ENCODE assay signal across 25 cellular contexts in genomic region chr7:98760201-98760651, GRCh38.
DNase-seq lines count a peak whose midpoint lies in the region; ATAC-seq and TF ChIP-seq lines count a peak whose summit lies in the region.
"Had no signal": no experiment of that assay in that cellular context is flagged by ENCODE, and none has a peak within 500 bp of the region (broad histone marks: within the 10 kb centered on the region; RNA-seq: fewer than 3 reads in every experiment).

No MANE protein-coding gene starts in this region.

- H3K27ac Mint-ChIP-seq in CD8-positive, alpha-beta T cell: no peak overlapping the region
- H3K27ac Mint-ChIP-seq: activated CD4-positive, alpha-beta memory T cell treated with anti-CD3 and anti-CD28 coated beads for 36 hours; activated naive CD4-positive, alpha-beta T cell treated with anti-CD3 and anti-CD28 coated beads for 36 hours; WTC11 had no signal

- peak overlapping the region; percentile 8 for H3K4me3 ChIP-seq in AG09309 (ENCODE audit: control insufficient read depth, low read depth, low read length)
- H3K4me3 ChIP-seq in coronary artery: peak overlapping the region; percentile 53
- H3K4me3 ChIP-seq in osteoblast (ENCODE audit: insufficient read depth, low read length): peak overlapping the region; percentile 53
- no peak overlapping the region for H3K4me3 ChIP-seq in CD8-positive, alpha-beta T cell (ENCODE audit: low read depth, low read length)
- H3K4me3 ChIP-seq: PC-9, SK-N-MC, smooth muscle cell, stomach, upper lobe of right lung had no signal

- peaks cover 11% of the 10 kb centered on the region for H3K4me1 ChIP-seq in osteoblast (ENCODE audit: insufficient read depth, low read length)
- H3K4me1 ChIP-seq in CD8-positive, alpha-beta T cell (ENCODE audit: insufficient read depth, low read length): no peaks in the 10 kb centered on the region
- H3K4me1 ChIP-seq: foreskin keratinocyte, stomach, upper lobe of right lung had no signal

- H3K4me2 ChIP-seq in osteoblast (ENCODE audit: insufficient read depth, low read length): peak overlapping the region; percentile 71
- H3K4me2 ChIP-seq: PC-9, smooth muscle cell had no signal

- no peak for ATAC-seq in CD8-positive, alpha-beta T cell
- no peak for ATAC-seq in GM19463 (IDR thresholded peaks at IDR 0.05; ENCODE audit: unreplicated experiment)
- no peak for ATAC-seq in HG02759 (IDR thresholded peaks at IDR 0.05; ENCODE audit: unreplicated experiment)
- ATAC-seq: foreskin keratinocyte, upper lobe of right lung, WTC11 had no signal

- H3K79me2 ChIP-seq in osteoblast (ENCODE audit: insufficient read depth, low read length): no peaks in the 10 kb centered on the region

- no peak overlapping the region for H3K4me3 Mint-ChIP-seq in CD8-positive, alpha-beta T cell
- H3K4me3 Mint-ChIP-seq: activated CD4-positive, alpha-beta memory T cell treated with anti-CD3 and anti-CD28 coated beads for 36 hours; activated naive CD4-positive, alpha-beta T cell treated with anti-CD3 and anti-CD28 coated beads for 36 hours; brain; naive B cell; WTC11 had no signal

- H4K20me1 ChIP-seq in osteoblast (ENCODE audit: insufficient read depth, low read length): no peaks in the 10 kb centered on the region

- no peak overlapping the region for H2AFZ ChIP-seq in osteoblast (ENCODE audit: low read length)
- H2AFZ ChIP-seq: PC-9 had no signal

- H3K4me1 Mint-ChIP-seq in CD8-positive, alpha-beta T cell (ENCODE audit: low read depth): no peaks in the 10 kb centered on the region
- H3K4me1 Mint-ChIP-seq: naive B cell, WTC11 had no signal

- no peaks in the 10 kb centered on the region for H3K27me3 ChIP-seq in osteoblast (ENCODE audit: insufficient read depth, low read length)
- H3K27me3 ChIP-seq in CD8-positive, alpha-beta T cell (ENCODE audit: insufficient read depth, low read length): no peaks in the 10 kb centered on the region
- H3K27me3 ChIP-seq: upper lobe of right lung had no signal

- no peaks in the 10 kb centered on the region for H3K9me3 ChIP-seq in osteoblast (ENCODE audit: low read depth, low read length)
- no peaks in the 10 kb centered on the region for H3K9me3 ChIP-seq in CD8-positive, alpha-beta T cell (ENCODE audit: low read length)
- H3K9me3 ChIP-seq: stomach, upper lobe of right lung had no signal

- TF ChIP-seq CTCF in AG09309 (IDR thresholded peaks at IDR 0.05; ENCODE audit: control insufficient read depth, insufficient read depth, low read depth, low read length, missing control alignments) (no peak), coronary artery (IDR thresholded peaks at IDR 0.05) (no peak), osteoblast (IDR thresholded peaks at IDR 0.05; ENCODE audit: extremely low read depth, low read depth, low read length) (no peak)
- no peak for TF ChIP-seq CTCF in CD8-positive, alpha-beta T cell (IDR thresholded peaks at IDR 0.05)

- H3K36me3 Mint-ChIP-seq in CD8-positive, alpha-beta T cell: no peaks in the 10 kb centered on the region
- H3K36me3 Mint-ChIP-seq: activated CD4-positive, alpha-beta memory T cell treated with anti-CD3 and anti-CD28 coated beads for 36 hours; brain; WTC11 had no signal

- H3K9me3 Mint-ChIP-seq in CD8-positive, alpha-beta T cell: no peaks in the 10 kb centered on the region
- H3K9me3 Mint-ChIP-seq: activated CD4-positive, alpha-beta memory T cell treated with anti-CD3 and anti-CD28 coated beads for 36 hours; activated naive CD4-positive, alpha-beta T cell treated with anti-CD3 and anti-CD28 coated beads for 36 hours had no signal

- H3K36me3 ChIP-seq in osteoblast (ENCODE audit: insufficient read depth, low read length): no peaks in the 10 kb centered on the region
- H3K36me3 ChIP-seq in CD8-positive, alpha-beta T cell (ENCODE audit: insufficient read depth, low read length): no peaks in the 10 kb centered on the region
- H3K36me3 ChIP-seq: stomach, upper lobe of right lung had no signal

- intact Hi-C loops in CD8-positive, alpha-beta T cell (cut with DNase I, micrococcal nuclease): no loop called here

- peak overlapping the region; percentile 75 to 85 for H3K27ac ChIP-seq in coronary artery
- H3K27ac ChIP-seq in osteoblast (ENCODE audit: low read depth, low read length): no peak overlapping the region
- no peak overlapping the region for H3K27ac ChIP-seq in CD8-positive, alpha-beta T cell (ENCODE audit: low read depth, low read length)
- H3K27ac ChIP-seq: foreskin keratinocyte, PC-9, SK-N-MC, stomach, upper lobe of right lung had no signal

- CTCF ChIA-PET in CD8-positive, alpha-beta T cell (lab: Charles Lee): no interaction called here

- DNase-seq in AG09309 (ENCODE audit: low read depth) (peak; percentile 39), HCEC 1CT (peak; percentile 37), coronary artery (ENCODE audit: low spot score) (peak; percentile 86), osteoblast (ENCODE audit: insufficient read length, low spot score, missing footprints) (peak; percentile 97)
- no peak for DNase-seq in CD8-positive, alpha-beta T cell
- DNase-seq in activated CD8-positive, alpha-beta memory T cell treated with anti-CD3 and anti-CD28 coated beads, Interleukin-2, amount 50 U/mL, for 4 hours: no peak
- DNase-seq: activated CD4-positive, alpha-beta memory T cell treated with anti-CD3 and anti-CD28 coated beads for 36 hours; activated naive CD4-positive, alpha-beta T cell treated with anti-CD3 and anti-CD28 coated beads for 36 hours; cortex of kidney; foreskin keratinocyte; MM.1S; naive B cell; NCI-H1694 treated with DMSO at 0.1 percent for 48 hours; NCI-H2227 treated with DMSO at 0.1 percent for 48 hours; NCI-H82; PC-9; stimulated activated CD4-positive, alpha-beta T cell treated with anti-CD3 and anti-CD28 coated beads, Interleukin-4, amount 100 ng/mL, for 24 hours; stomach; upper lobe of right lung had no signal

- POLR2A ChIA-PET in CD8-positive, alpha-beta T cell (lab: Charles Lee): no interaction called here

- H3K27me3 Mint-ChIP-seq in CD8-positive, alpha-beta T cell (ENCODE audit: low read depth): peaks cover 20% of the 10 kb centered on the region

Comparison
In these comparisons a context has a peak if more than half of its experiments do, and no peak if none do; other contexts are left out.
1. DNase-seq: peak in AG09309 (single experiment), HCEC 1CT (single experiment), coronary artery (single experiment) and osteoblast (single experiment); none in CD8-positive, alpha-beta T cell (0 of 7) and activated CD8-positive, alpha-beta memory T cell treated with anti-CD3 and anti-CD28 coated beads, Interleukin-2, amount 50 U/mL, for 4 hours (single experiment).
2. H3K27ac ChIP-seq: peak in coronary artery (2 of 2); none in osteoblast (single experiment) and CD8-positive, alpha-beta T cell (single experiment).